1 cellular context compared by ENCODE assay signal in the genomic region with DNA sequence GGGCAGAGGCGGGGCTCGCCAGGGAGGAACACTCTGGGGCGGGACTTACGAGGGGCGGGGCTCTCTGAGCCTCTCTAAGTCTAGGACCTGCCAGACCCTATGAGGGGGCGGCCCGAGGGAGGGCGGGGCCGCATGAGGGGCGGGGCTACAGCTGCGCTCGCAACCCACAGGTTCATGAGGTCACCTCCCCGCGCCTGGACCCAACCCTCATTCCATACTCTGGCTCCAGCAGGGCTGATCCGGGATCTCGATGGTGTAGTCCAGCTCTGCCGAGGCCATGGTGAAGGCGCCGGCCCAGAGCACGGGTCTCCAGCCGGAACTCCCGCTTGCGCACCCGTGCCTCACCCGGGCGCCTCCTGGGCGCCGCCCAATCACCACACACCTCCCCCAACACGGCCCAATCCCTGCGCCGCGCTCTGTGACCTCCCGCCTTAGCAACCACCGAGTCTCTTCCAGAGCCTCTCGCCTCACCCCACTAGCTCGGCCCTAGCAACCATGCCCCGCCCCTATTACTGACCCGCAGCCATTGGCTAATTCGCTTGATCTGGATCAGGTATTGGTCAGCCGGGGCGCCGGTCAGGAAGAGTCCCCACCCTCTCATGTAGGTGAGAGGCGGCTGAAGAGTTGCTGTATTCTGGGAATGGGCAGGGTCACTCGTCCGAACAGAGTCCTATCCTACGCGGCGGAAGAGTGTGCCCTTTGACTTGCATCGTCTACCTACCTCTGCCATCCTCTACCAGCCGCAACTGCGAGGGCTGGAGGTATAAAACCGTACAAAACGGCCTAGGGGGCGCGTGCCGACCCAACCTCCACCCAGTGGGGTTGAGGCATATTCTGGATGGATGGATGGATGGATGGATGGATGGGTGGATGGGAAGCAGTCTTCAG.
TF ChIP-seq lines count a peak whose summit lies in the region.

ARMH1 (plus strand) TSS at position 602 of the 888 bp plus-strand sequence. CDS start 14,984 bp downstream, outside the sequence.
TMEM53 (minus strand) TSS at position 369 of the 888 bp plus-strand sequence; CDS start at position 279, 90 bp downstream.

TF ChIP-seq in K562, 482 proteins besides CTCF, POLR2A, EP300 and RAD21 (continued from another document and continues in another):
- TF ChIP-seq PCBP2 (IDR thresholded peaks at IDR 0.05; ENCODE audit: low read depth, low read length, poor library complexity, severe bottlenecking): no peak
- TF ChIP-seq CBX8 (IDR thresholded peaks at IDR 0.05; ENCODE audit: borderline replicate concordance, extremely low read depth, low read depth, low read length, poor library complexity, severe bottlenecking): no peak
- TF ChIP-seq ZKSCAN1 (IDR thresholded peaks at IDR 0.05; ENCODE audit: low read depth, low read length): peak; percentile 23; the same call in 1 of the 2 replicates
- TF ChIP-seq NBN (IDR thresholded peaks at IDR 0.05; ENCODE audit: low read depth): no peak
- no peak for TF ChIP-seq ZNF699 (CRISPR knock-in tag; IDR thresholded peaks at IDR 0.05; ENCODE audit: insufficient replicate concordance)
- TF ChIP-seq MAFG (tag; conservative IDR thresholded peaks at IDR 0.05): no peak
- peak; percentile 96 for TF ChIP-seq MBD1 (CRISPR knock-in tag; IDR thresholded peaks at IDR 0.05)
- TF ChIP-seq HEY1 (CRISPR knock-in tag; IDR thresholded peaks at IDR 0.05; ENCODE audit: borderline replicate concordance): no peak
- peak; percentile 63; the same call in 1 of the 2 replicates for TF ChIP-seq FOXJ2 (tag; IDR thresholded peaks at IDR 0.05)
- TF ChIP-seq ARID3A (IDR thresholded peaks at IDR 0.05; ENCODE audit: borderline replicate concordance, low read depth, low read length): 0 out of 2 replicates have a peak, but pooled peaks have one; percentile 48
- no peak for TF ChIP-seq TCF7L2 (IDR thresholded peaks at IDR 0.05; ENCODE audit: low read depth, low read length)
- TF ChIP-seq, protein P1, sequence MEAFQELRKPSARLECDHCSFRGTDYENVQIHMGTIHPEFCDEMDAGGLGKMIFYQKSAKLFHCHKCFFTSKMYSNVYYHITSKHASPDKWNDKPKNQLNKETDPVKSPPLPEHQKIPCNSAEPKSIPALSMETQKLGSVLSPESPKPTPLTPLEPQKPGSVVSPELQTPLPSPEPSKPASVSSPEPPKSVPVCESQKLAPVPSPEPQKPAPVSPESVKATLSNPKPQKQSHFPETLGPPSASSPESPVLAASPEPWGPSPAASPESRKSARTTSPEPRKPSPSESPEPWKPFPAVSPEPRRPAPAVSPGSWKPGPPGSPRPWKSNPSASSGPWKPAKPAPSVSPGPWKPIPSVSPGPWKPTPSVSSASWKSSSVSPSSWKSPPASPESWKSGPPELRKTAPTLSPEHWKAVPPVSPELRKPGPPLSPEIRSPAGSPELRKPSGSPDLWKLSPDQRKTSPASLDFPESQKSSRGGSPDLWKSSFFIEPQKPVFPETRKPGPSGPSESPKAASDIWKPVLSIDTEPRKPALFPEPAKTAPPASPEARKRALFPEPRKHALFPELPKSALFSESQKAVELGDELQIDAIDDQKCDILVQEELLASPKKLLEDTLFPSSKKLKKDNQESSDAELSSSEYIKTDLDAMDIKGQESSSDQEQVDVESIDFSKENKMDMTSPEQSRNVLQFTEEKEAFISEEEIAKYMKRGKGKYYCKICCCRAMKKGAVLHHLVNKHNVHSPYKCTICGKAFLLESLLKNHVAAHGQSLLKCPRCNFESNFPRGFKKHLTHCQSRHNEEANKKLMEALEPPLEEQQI (IDR thresholded peaks at IDR 0.05): no peak
- 0 out of 2 replicates have a peak, but pooled peaks have one; percentile 65 for TF ChIP-seq FOXO4 (CRISPR knock-in tag; IDR thresholded peaks at IDR 0.05)
- TF ChIP-seq ZNF143 (CRISPR knock-in tag; IDR thresholded peaks at IDR 0.05): no peak
- TF ChIP-seq SAFB2 (IDR thresholded peaks at IDR 0.05; ENCODE audit: borderline replicate concordance, low read depth, low read length, severe bottlenecking): no peak
- 0 out of 2 replicates have a peak, but pooled peaks have one; percentile 47 for TF ChIP-seq ETS1 (conservative IDR thresholded peaks at IDR 0.05; ENCODE audit: control insufficient read depth, low read depth, low read length)
- no peak for TF ChIP-seq PURB (CRISPR knock-in tag; IDR thresholded peaks at IDR 0.05; ENCODE audit: low read depth)
- TF ChIP-seq CREM (IDR thresholded peaks at IDR 0.05; ENCODE audit: low read depth): peak; percentile 82
- peak; percentile 48; the same call in 1 of the 2 replicates for TF ChIP-seq MECOM (CRISPR knock-in tag; IDR thresholded peaks at IDR 0.05)
- TF ChIP-seq, protein P2, sequence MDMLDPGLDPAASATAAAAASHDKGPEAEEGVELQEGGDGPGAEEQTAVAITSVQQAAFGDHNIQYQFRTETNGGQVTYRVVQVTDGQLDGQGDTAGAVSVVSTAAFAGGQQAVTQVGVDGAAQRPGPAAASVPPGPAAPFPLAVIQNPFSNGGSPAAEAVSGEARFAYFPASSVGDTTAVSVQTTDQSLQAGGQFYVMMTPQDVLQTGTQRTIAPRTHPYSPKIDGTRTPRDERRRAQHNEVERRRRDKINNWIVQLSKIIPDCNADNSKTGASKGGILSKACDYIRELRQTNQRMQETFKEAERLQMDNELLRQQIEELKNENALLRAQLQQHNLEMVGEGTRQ (CRISPR knock-in tag; IDR thresholded peaks at IDR 0.05): no peak
- TF ChIP-seq, protein P3, sequence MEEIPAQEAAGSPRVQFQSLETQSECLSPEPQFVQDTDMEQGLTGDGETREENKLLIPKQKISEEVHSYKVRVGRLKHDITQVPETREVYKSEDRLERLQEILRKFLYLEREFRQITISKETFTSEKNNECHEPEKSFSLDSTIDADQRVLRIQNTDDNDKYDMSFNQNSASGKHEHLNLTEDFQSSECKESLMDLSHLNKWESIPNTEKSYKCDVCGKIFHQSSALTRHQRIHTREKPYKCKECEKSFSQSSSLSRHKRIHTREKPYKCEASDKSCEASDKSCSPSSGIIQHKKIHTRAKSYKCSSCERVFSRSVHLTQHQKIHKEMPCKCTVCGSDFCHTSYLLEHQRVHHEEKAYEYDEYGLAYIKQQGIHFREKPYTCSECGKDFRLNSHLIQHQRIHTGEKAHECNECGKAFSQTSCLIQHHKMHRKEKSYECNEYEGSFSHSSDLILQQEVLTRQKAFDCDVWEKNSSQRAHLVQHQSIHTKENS (CRISPR knock-in tag; IDR thresholded peaks at IDR 0.05): no peak
- no peak for TF ChIP-seq ZBTB33 (CRISPR knock-in tag; IDR thresholded peaks at IDR 0.05)
- peak; percentile 24; the same call in 1 of the 2 replicates for TF ChIP-seq RNF2 (IDR thresholded peaks at IDR 0.05)
- no peak for TF ChIP-seq NELFE (IDR thresholded peaks at IDR 0.05; ENCODE audit: insufficient read depth, insufficient read length)
- no peak for TF ChIP-seq ZNF436 (CRISPR knock-in tag; IDR thresholded peaks at IDR 0.05)
- TF ChIP-seq, protein P4, sequence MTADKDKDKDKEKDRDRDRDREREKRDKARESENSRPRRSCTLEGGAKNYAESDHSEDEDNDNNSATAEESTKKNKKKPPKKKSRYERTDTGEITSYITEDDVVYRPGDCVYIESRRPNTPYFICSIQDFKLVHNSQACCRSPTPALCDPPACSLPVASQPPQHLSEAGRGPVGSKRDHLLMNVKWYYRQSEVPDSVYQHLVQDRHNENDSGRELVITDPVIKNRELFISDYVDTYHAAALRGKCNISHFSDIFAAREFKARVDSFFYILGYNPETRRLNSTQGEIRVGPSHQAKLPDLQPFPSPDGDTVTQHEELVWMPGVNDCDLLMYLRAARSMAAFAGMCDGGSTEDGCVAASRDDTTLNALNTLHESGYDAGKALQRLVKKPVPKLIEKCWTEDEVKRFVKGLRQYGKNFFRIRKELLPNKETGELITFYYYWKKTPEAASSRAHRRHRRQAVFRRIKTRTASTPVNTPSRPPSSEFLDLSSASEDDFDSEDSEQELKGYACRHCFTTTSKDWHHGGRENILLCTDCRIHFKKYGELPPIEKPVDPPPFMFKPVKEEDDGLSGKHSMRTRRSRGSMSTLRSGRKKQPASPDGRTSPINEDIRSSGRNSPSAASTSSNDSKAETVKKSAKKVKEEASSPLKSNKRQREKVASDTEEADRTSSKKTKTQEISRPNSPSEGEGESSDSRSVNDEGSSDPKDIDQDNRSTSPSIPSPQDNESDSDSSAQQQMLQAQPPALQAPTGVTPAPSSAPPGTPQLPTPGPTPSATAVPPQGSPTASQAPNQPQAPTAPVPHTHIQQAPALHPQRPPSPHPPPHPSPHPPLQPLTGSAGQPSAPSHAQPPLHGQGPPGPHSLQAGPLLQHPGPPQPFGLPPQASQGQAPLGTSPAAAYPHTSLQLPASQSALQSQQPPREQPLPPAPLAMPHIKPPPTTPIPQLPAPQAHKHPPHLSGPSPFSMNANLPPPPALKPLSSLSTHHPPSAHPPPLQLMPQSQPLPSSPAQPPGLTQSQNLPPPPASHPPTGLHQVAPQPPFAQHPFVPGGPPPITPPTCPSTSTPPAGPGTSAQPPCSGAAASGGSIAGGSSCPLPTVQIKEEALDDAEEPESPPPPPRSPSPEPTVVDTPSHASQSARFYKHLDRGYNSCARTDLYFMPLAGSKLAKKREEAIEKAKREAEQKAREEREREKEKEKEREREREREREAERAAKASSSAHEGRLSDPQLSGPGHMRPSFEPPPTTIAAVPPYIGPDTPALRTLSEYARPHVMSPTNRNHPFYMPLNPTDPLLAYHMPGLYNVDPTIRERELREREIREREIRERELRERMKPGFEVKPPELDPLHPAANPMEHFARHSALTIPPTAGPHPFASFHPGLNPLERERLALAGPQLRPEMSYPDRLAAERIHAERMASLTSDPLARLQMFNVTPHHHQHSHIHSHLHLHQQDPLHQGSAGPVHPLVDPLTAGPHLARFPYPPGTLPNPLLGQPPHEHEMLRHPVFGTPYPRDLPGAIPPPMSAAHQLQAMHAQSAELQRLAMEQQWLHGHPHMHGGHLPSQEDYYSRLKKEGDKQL (CRISPR knock-in tag; IDR thresholded peaks at IDR 0.05; ENCODE audit: borderline replicate concordance): no peak
- peak; percentile 72; the same call in 1 of the 2 replicates for TF ChIP-seq EP400 (IDR thresholded peaks at IDR 0.05)
